8 cellular contexts compared by ENCODE assay signal in the genomic region with DNA sequence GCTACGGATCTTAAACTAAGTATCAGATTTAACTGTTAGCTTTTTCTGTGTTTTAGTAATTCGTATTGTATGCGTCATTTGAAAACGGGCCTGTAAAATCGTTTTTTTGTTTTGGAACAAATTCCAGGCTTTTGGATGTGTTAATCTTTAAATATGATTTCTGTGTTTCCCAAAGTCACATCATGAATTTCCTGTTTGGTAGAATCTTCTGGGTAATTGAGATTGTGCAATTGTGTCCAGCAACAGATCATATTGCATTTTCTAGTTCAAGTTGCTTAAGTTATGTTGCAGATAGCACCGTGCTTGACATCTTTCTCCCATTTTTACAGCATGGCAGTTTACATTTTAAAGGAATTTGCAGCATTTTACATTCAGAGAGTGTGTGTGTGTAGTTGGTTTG. TPM values are rescaled to one million over a fixed set of nuclear protein-coding genes. Genes with fewer than 3 reads are reported as not detected.
DNase-seq lines count a peak whose midpoint lies in the region; ATAC-seq and TF ChIP-seq lines count a peak whose summit lies in the region.

No MANE protein-coding gene starts in this region.

- 17% methylated on average over 6 of the region's 6 CpGs for WGBS in SK-N-SH (ENCODE audit: low lambda C conversion rate)

- no peak overlapping the region for H2AFZ ChIP-seq in SK-N-SH (ENCODE audit: low read depth)
- H2AFZ ChIP-seq in OCI-LY3 (ENCODE audit: low read depth, low read length) = no peak overlapping the region

- H3K4me2 ChIP-seq in SK-N-SH (peak overlapping the region; percentile 96), OCI-LY3 (ENCODE audit: low read length) (peak overlapping the region; percentile 78)

- H3K79me2 ChIP-seq in SK-N-SH (ENCODE audit: insufficient read depth) = peaks cover 68% of the 10 kb centered on the region
- peaks cover 69% of the 10 kb centered on the region for H3K79me2 ChIP-seq in OCI-LY3 (ENCODE audit: low read length)

- H3K9ac ChIP-seq in SK-N-SH = peak overlapping the region; percentile 91
- peak overlapping the region; percentile 82 for H3K9ac ChIP-seq in OCI-LY3 (ENCODE audit: low read length)

- no peak for TF ChIP-seq RAD21 in SK-N-SH (IDR thresholded peaks at IDR 0.05; ENCODE audit: low read length)

- H3K27ac ChIP-seq in SK-N-SH (ENCODE audit: low read depth in 2 of 2, low read length in 1 of 2) (peak overlapping the region; percentile 72 to 88), OCI-LY3 (ENCODE audit: low read length) (no peak overlapping the region), neutrophil (peak overlapping the region; percentile 88)

- H3F3A ChIP-seq in SK-N-SH (replicated peaks; ENCODE audit: insufficient read depth) = peaks cover 23% of the 10 kb centered on the region

- TF ChIP-seq CTCF in SK-N-SH (IDR thresholded peaks at IDR 0.05) = no peak
- TF ChIP-seq CTCF in OCI-LY3 (IDR thresholded peaks at IDR 0.05; ENCODE audit: low read depth, low read length) = no peak
- TF ChIP-seq CTCF in neutrophil (IDR thresholded peaks at IDR 0.05) = no peak

- CTCF ChIA-PET in SK-N-SH (lab: Yijun Ruan, JAX) = interaction anchor here (0.6 to 8.3 kb wide), 11 partner anchors 20 to 329 kb away, joined by 3 to 224 read pairs (median 5); no protein-coding TSS in a partner anchor

- H3K9me3 ChIP-seq in SK-N-SH (no peaks in the 10 kb centered on the region), OCI-LY3 (ENCODE audit: insufficient read depth, low read length) (no peaks in the 10 kb centered on the region), neutrophil (no peaks in the 10 kb centered on the region)

- H3K4me1 ChIP-seq in SK-N-SH (ENCODE audit: control insufficient read depth in 1 of 2, insufficient read depth in 2 of 2, low read depth in 1 of 2, low read length in 1 of 2) (no peaks in the 10 kb centered on the region; a peak in 2 of 4 replicates), OCI-LY3 (ENCODE audit: low read length) (peaks cover 8% of the 10 kb centered on the region), neutrophil (ENCODE audit: control insufficient read depth in 1 of 2, insufficient read depth in 1 of 2, low read depth in 1 of 2, low read length in 1 of 2) (peaks cover 71 to 81% of the 10 kb centered on the region in 2 experiments)

- peaks cover 16% of the 10 kb centered on the region for H3K36me3 Mint-ChIP-seq in effector memory CD8-positive, alpha-beta T cell (ENCODE audit: insufficient read depth)

- no peaks in the 10 kb centered on the region for H3K9me3 Mint-ChIP-seq in effector memory CD8-positive, alpha-beta T cell

- peaks cover 11 to 15% of the 10 kb centered on the region in 2 donors for H3K27me3 Mint-ChIP-seq in effector memory CD8-positive, alpha-beta T cell

- no peaks in the 10 kb centered on the region for H3K9me2 ChIP-seq in SK-N-SH

- H4K20me1 ChIP-seq in SK-N-SH (ENCODE audit: insufficient read depth) = peaks cover 27% of the 10 kb centered on the region
- H4K20me1 ChIP-seq in OCI-LY3 (ENCODE audit: insufficient read depth, low read length) = peaks cover 33% of the 10 kb centered on the region

- DNase-seq in SK-N-SH (no peak), NCI-H1105 treated with DMSO at 0.1 percent for 48 hours (lab: John Stamatoyannopoulos, UW) (no peak), NCI-H1092 (lab: John Stamatoyannopoulos, UW) (no peak)
- DNase-seq in effector memory CD8-positive, alpha-beta T cell = no peak

- H3K4me3 Mint-ChIP-seq in effector memory CD8-positive, alpha-beta T cell = peak overlapping the region; percentile 85 to 93

- peak overlapping the region; percentile 84 to 95 for H3K27ac Mint-ChIP-seq in effector memory CD8-positive, alpha-beta T cell

- POLR2A ChIA-PET in SK-N-SH (lab: Yijun Ruan, JAX) = interaction anchor here (2.4 kb wide), 1 partner anchor 103 kb away, joined by 7 read pairs; no protein-coding TSS in a partner anchor

- ATAC-seq in SK-N-SH treated with all-trans-retinoic acid at 6 μM for 48 hours (no peak), GM18870 (IDR thresholded peaks at IDR 0.05; ENCODE audit: unreplicated experiment) (no peak)
- no peak for ATAC-seq in effector memory CD8-positive, alpha-beta T cell (replicated peaks)

- H3K36me3 ChIP-seq in SK-N-SH (replicated peaks in 1 of 2; ENCODE audit: control insufficient read depth in 1 of 2, insufficient read depth in 2 of 2, low read length in 1 of 2) (no peaks in the 10 kb centered on the region), OCI-LY3 (replicated peaks; ENCODE audit: low read depth, low read length) (no peaks in the 10 kb centered on the region), neutrophil (no peaks in the 10 kb centered on the region)

- no peak for TF ChIP-seq EP300 in SK-N-SH (IDR thresholded peaks at IDR 0.05; ENCODE audit: borderline replicate concordance in 1 of 2, low read depth in 1 of 2, low read length in 1 of 2)

- H3K4me3 ChIP-seq in SK-N-SH (ENCODE audit: low read depth in 2 of 2, low read length in 1 of 2) (peak overlapping the region; percentile 96 to 97), OCI-LY3 (ENCODE audit: low read length) (peak overlapping the region; percentile 88), neutrophil (ENCODE audit: low read depth in 1 of 2, low read length in 1 of 2) (peak overlapping the region; percentile 93 to 100)

- H3K27me3 ChIP-seq in SK-N-SH (ENCODE audit: insufficient read depth) = no peaks in the 10 kb centered on the region
- no peaks in the 10 kb centered on the region for H3K27me3 ChIP-seq in OCI-LY3 (ENCODE audit: low read depth, low read length)
- no peaks in the 10 kb centered on the region for H3K27me3 ChIP-seq in neutrophil

- peaks cover 34 to 47% of the 10 kb centered on the region in 2 donors for H3K4me1 Mint-ChIP-seq in effector memory CD8-positive, alpha-beta T cell (ENCODE audit: low read depth in 2 of 2)

TF ChIP-seq in SK-N-SH, 30 proteins besides CTCF, POLR2A, EP300 and RAD21:
- 0 out of 2 replicates have a peak, but pooled peaks have one; percentile 16 for TF ChIP-seq MXI1 (IDR thresholded peaks at IDR 0.05; ENCODE audit: low read depth, low read length)
- TF ChIP-seq ELF1 (IDR thresholded peaks at IDR 0.05) = no peak

TF ChIP-seq in SK-N-SH treated with all-trans-retinoic acid at 6 μM for 48 hours, 23 proteins besides CTCF, POLR2A, EP300 and RAD21:
- TF ChIP-seq SNAI2 (CRISPR knock-in tag; IDR thresholded peaks at IDR 0.05) = no peak
- no peak for TF ChIP-seq CSDC2 (CRISPR knock-in tag; IDR thresholded peaks at IDR 0.05)
- no peak for TF ChIP-seq ESRRG (CRISPR knock-in tag; IDR thresholded peaks at IDR 0.05)
- TF ChIP-seq, protein P1, sequence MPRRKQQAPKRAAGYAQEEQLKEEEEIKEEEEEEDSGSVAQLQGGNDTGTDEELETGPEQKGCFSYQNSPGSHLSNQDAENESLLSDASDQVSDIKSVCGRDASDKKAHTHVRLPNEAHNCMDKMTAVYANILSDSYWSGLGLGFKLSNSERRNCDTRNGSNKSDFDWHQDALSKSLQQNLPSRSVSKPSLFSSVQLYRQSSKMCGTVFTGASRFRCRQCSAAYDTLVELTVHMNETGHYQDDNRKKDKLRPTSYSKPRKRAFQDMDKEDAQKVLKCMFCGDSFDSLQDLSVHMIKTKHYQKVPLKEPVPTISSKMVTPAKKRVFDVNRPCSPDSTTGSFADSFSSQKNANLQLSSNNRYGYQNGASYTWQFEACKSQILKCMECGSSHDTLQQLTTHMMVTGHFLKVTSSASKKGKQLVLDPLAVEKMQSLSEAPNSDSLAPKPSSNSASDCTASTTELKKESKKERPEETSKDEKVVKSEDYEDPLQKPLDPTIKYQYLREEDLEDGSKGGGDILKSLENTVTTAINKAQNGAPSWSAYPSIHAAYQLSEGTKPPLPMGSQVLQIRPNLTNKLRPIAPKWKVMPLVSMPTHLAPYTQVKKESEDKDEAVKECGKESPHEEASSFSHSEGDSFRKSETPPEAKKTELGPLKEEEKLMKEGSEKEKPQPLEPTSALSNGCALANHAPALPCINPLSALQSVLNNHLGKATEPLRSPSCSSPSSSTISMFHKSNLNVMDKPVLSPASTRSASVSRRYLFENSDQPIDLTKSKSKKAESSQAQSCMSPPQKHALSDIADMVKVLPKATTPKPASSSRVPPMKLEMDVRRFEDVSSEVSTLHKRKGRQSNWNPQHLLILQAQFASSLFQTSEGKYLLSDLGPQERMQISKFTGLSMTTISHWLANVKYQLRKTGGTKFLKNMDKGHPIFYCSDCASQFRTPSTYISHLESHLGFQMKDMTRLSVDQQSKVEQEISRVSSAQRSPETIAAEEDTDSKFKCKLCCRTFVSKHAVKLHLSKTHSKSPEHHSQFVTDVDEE (CRISPR knock-in tag; IDR thresholded peaks at IDR 0.05) = no peak
- no peak for TF ChIP-seq ZNF70 (CRISPR knock-in tag; IDR thresholded peaks at IDR 0.05)
- TF ChIP-seq ZFP3 (CRISPR knock-in tag; IDR thresholded peaks at IDR 0.05) = no peak
- TF ChIP-seq, protein P2, sequence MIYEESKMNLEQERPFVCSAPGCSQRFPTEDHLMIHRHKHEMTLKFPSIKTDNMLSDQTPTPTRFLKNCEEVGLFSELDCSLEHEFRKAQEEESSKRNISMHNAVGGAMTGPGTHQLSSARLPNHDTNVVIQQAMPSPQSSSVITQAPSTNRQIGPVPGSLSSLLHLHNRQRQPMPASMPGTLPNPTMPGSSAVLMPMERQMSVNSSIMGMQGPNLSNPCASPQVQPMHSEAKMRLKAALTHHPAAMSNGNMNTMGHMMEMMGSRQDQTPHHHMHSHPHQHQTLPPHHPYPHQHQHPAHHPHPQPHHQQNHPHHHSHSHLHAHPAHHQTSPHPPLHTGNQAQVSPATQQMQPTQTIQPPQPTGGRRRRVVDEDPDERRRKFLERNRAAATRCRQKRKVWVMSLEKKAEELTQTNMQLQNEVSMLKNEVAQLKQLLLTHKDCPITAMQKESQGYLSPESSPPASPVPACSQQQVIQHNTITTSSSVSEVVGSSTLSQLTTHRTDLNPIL (CRISPR knock-in tag; IDR thresholded peaks at IDR 0.05; ENCODE audit: low read depth) = no peak
- TF ChIP-seq, protein P3, sequence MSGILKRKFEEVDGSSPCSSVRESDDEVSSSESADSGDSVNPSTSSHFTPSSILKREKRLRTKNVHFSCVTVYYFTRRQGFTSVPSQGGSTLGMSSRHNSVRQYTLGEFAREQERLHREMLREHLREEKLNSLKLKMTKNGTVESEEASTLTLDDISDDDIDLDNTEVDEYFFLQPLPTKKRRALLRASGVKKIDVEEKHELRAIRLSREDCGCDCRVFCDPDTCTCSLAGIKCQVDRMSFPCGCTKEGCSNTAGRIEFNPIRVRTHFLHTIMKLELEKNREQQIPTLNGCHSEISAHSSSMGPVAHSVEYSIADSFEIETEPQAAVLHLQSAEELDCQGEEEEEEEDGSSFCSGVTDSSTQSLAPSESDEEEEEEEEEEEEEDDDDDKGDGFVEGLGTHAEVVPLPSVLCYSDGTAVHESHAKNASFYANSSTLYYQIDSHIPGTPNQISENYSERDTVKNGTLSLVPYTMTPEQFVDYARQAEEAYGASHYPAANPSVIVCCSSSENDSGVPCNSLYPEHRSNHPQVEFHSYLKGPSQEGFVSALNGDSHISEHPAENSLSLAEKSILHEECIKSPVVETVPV (CRISPR knock-in tag; IDR thresholded peaks at IDR 0.05) = no peak

RNA-seq across cellular contexts. Expression of a gene that starts 1.9 kb away (rescaled TPM):
- polyA plus RNA-seq in SK-N-SH (2012; rRNA removed) = 19.8 and 27.4 TPM in 2 replicates
- polyA plus RNA-seq in SK-N-SH (2012; cell fraction: cytosol; rRNA removed) = 17.7 and 20.1 TPM in 2 replicates
- polyA plus RNA-seq in SK-N-SH (2012; cell fraction: nucleus; rRNA removed) = 32.4 and 55.7 TPM in 2 replicates

RNA-seq across cellular contexts. Expression of a gene that starts 5.0 kb away (rescaled TPM):
- polyA plus RNA-seq in SK-N-SH (2012; rRNA removed) = not detected in 2 replicates
- polyA plus RNA-seq in SK-N-SH (2012; cell fraction: cytosol; rRNA removed) = not detected in 2 replicates
- 0.07 TPM in 1 of 2 replicates, not detected in the other for polyA plus RNA-seq in SK-N-SH (2012; cell fraction: nucleus; rRNA removed)
